Comparison of ENCODE assay signal across 8 cellular contexts in the genomic region with DNA sequence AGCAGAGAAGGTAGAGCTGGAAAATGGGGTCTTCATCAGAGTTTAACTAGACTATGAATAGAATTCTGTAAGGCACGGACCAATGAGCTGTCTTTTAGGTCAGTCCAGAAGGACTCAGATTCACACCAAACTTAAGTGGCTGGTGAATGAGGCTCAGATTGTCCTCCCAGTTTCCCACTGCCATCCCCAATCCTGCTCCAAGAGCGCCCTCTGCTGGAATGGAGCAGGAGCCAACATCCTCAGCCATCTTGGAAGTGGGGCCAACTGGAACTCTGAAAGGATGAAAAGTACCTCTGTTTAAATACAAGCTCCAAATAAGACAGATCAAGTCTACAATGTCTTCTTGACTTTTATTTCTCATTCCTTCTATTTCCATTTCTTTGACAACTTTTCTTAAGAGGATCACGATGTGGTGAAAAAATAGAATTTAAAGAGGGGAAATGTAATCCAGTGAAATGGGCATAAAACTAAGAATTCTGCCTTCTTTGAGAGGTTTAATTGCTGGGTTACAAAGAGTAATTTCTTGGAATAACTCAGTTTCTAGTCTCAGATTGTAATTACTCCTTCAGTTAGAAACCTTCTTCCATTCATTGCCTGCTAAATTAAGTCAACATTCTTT.
A peak's percentile ranks its signal among the peaks of the same experiment; 100 is the strongest.
DNase-seq lines count a peak whose midpoint lies in the region; ATAC-seq, FAIRE-seq and TF ChIP-seq lines count a peak whose summit lies in the region.

No MANE protein-coding gene starts in this region.

- H3K9ac ChIP-seq in SK-N-MC (ENCODE audit: insufficient read length): peak overlapping the region; percentile 11

- peak; percentile 96 to 99 for TF ChIP-seq RAD21 in A549 (conservative IDR thresholded peaks at IDR 0.05 in 1 of 2, IDR thresholded peaks at IDR 0.05 in 1 of 2)

- WGBS in A549 (ENCODE audit: missing lambda C conversion rate): 2% methylated on average over 3 of the region's 3 CpGs
- 31% methylated on average over 3 of the region's 3 CpGs for WGBS in urinary bladder

- H3K4me1 ChIP-seq in A549 (peaks cover 28% of the 10 kb centered on the region), urinary bladder (ENCODE audit: insufficient read depth) (peaks cover 2% of the 10 kb centered on the region)

- CTCF ChIA-PET in A549 (lab: Yijun Ruan, JAX): interaction anchor here (0.6 to 8.4 kb wide), 48 partner anchors 9 to 1275 kb away, joined by 3 to 221 read pairs (median 4); a partner anchor contains a TSS
- CTCF ChIA-PET in activated naive CD4-positive, alpha-beta T cell treated with anti-CD3 and anti-CD28 coated beads, Interleukin-2, amount 10 ng/mL, durations not matched to agents 7 days and 5 days (lab: Charles Lee): interaction anchor here (0.6 to 12.2 kb wide), 47 partner anchors 10 to 1637 kb away, joined by 3 to 331 read pairs (median 4); no protein-coding TSS in a partner anchor

- no peak for TF ChIP-seq POLR2A in A549 (IDR thresholded peaks at IDR 0.05; ENCODE audit: low read length)

- FAIRE-seq in A549 (lab: Jason Lieb, UNC): no peak

- no peaks in the 10 kb centered on the region for H3K9me3 ChIP-seq in A549
- no peaks in the 10 kb centered on the region for H3K9me3 ChIP-seq in SK-N-MC (ENCODE audit: low read depth, low read length)

- H3K36me3 ChIP-seq in SK-N-MC (ENCODE audit: insufficient read depth, low read length) (no peaks in the 10 kb centered on the region), urinary bladder (ENCODE audit: insufficient read depth) (no peaks in the 10 kb centered on the region)

- no peaks in the 10 kb centered on the region for H3K36me3 Mint-ChIP-seq in activated naive CD4-positive, alpha-beta T cell treated with anti-CD3 and anti-CD28 coated beads, Interleukin-2, amount 10 ng/mL, durations not matched to agents 7 days and 5 days
- no peaks in the 10 kb centered on the region for H3K36me3 Mint-ChIP-seq in progenitor cell of endocrine pancreas (ENCODE audit: insufficient read depth)

- no peak overlapping the region for H3K4me3 Mint-ChIP-seq in activated naive CD4-positive, alpha-beta T cell treated with anti-CD3 and anti-CD28 coated beads, Interleukin-2, amount 10 ng/mL, durations not matched to agents 7 days and 5 days
- no peak overlapping the region for H3K4me3 Mint-ChIP-seq in progenitor cell of endocrine pancreas (ENCODE audit: low read depth)

- ATAC-seq in A549: peak; percentile 72 to 83
- peak; percentile 72 for ATAC-seq in GM18868 (IDR thresholded peaks at IDR 0.05; ENCODE audit: unreplicated experiment)

- H3K27me3 Mint-ChIP-seq in activated naive CD4-positive, alpha-beta T cell treated with anti-CD3 and anti-CD28 coated beads, Interleukin-2, amount 10 ng/mL, durations not matched to agents 7 days and 5 days: peaks cover 6% of the 10 kb centered on the region
- peaks cover 19% of the 10 kb centered on the region for H3K27me3 Mint-ChIP-seq in progenitor cell of endocrine pancreas

- POLR2A ChIA-PET in A549 (lab: Yijun Ruan, JAX): interaction anchor here (0.8 to 2.0 kb wide), 3 partner anchors 1209 to 1216 kb away, joined by 3 to 5 read pairs (median 4); a partner anchor contains a TSS

- no peaks in the 10 kb centered on the region for H3K9me3 Mint-ChIP-seq in activated naive CD4-positive, alpha-beta T cell treated with anti-CD3 and anti-CD28 coated beads, Interleukin-2, amount 10 ng/mL, durations not matched to agents 7 days and 5 days
- no peaks in the 10 kb centered on the region for H3K9me3 Mint-ChIP-seq in progenitor cell of endocrine pancreas (ENCODE audit: low read depth)

- peaks cover 22% of the 10 kb centered on the region for H3K4me1 Mint-ChIP-seq in activated naive CD4-positive, alpha-beta T cell treated with anti-CD3 and anti-CD28 coated beads, Interleukin-2, amount 10 ng/mL, durations not matched to agents 7 days and 5 days
- H3K4me1 Mint-ChIP-seq in progenitor cell of endocrine pancreas (ENCODE audit: low read depth): no peaks in the 10 kb centered on the region

- TF ChIP-seq EP300 in A549 (IDR thresholded peaks at IDR 0.05): no peak

- DNase-seq in A549 (ENCODE audit: low read depth in 1 of 2, low spot score in 1 of 2) (peak; percentile 58 to 84), NAMALWA (ENCODE audit: low spot score) (peak; percentile 90), SK-N-MC (ENCODE audit: low read depth, low spot score) (peak; percentile 73), head of caudate nucleus (peak; percentile 64 to 97 (median 90)), progenitor cell of endocrine pancreas (ENCODE audit: low spot score, unreplicated experiment) (peak; percentile 80)
- DNase-seq in activated naive CD4-positive, alpha-beta T cell treated with anti-CD3 and anti-CD28 coated beads, Interleukin-2, amount 10 ng/mL, durations not matched to agents 7 days and 5 days: peak; percentile 85

- H3K4me3 ChIP-seq in A549: no peak overlapping the region
- H3K4me3 ChIP-seq in SK-N-MC: no peak overlapping the region
- H3K4me3 ChIP-seq in urinary bladder (ENCODE audit: low read depth, low read length): no peak overlapping the region

- no peak overlapping the region for H3K4me2 ChIP-seq in A549

- H3K27ac ChIP-seq in A549 (peak overlapping the region; percentile 18 to 35; a peak in 2 of 6 replicates), SK-N-MC (peak overlapping the region; percentile 13), urinary bladder (ENCODE audit: low read depth) (peak overlapping the region; percentile 6)

- peak overlapping the region; percentile 37 for H3K27ac Mint-ChIP-seq in activated naive CD4-positive, alpha-beta T cell treated with anti-CD3 and anti-CD28 coated beads, Interleukin-2, amount 10 ng/mL, durations not matched to agents 7 days and 5 days
- H3K27ac Mint-ChIP-seq in progenitor cell of endocrine pancreas: no peak overlapping the region

- TF ChIP-seq CTCF in A549 (IDR thresholded peaks at IDR 0.05) (peak; percentile 85), progenitor cell of endocrine pancreas (IDR thresholded peaks at IDR 0.05; ENCODE audit: unreplicated experiment) (peak; percentile 98)

- intact Hi-C loops in head of caudate nucleus (cut with DNase I): loop anchor here (10.0 kb wide), 1 partner anchor 190 kb away; no protein-coding TSS in a partner anchor

TF ChIP-seq in A549, 52 proteins besides CTCF, POLR2A, EP300 and RAD21:
- TF ChIP-seq SMC3 (IDR thresholded peaks at IDR 0.05) (peak; percentile 93), HOXB13 (CRISPR knock-in tag; IDR thresholded peaks at IDR 0.05; ENCODE audit: low read depth) (no peak)
TF ChIP-seq in A549: peak in this region for 1.
